Comparison of ENCODE assay signal across 8 cellular contexts in genomic region chr16:82169861-82170845, GRCh38. TPM values are rescaled to one million over a fixed set of nuclear protein-coding genes. Genes with fewer than 3 reads are reported as not detected.
DNase-seq lines count a peak whose midpoint lies in the region; FAIRE-seq and TF ChIP-seq lines count a peak whose summit lies in the region.

TSS of gene MPHOSPH6 (minus strand) at chr16:82170224. CDS start at chr16:82170175, 49 bp downstream.

- peak within 1 kb of the TSS; percentile 88 for H3K4me3 ChIP-seq in H7 (ENCODE audit: insufficient read depth, low read depth, low read length)
- peak within 1 kb of the TSS; percentile 62 to 65 for H3K4me3 ChIP-seq in neutrophil (ENCODE audit: low read depth in 1 of 2, low read length in 1 of 2)

- H3K27ac ChIP-seq in neutrophil: peak within 1 kb of the TSS; percentile 62

- in situ Hi-C loops in SK-MEL-5 (cut with HindIII; ENCODE audit: low pct_unique_long_range_greater_than_20kb, low sequenced_read_pairs): no loop called here

- FAIRE-seq in frontal cortex (lab: Jason Lieb, UNC): no peak

- peak; percentile 94 for DNase-seq in H7
- DNase-seq in M059J (ENCODE audit: low read depth): peak; percentile 88
- peak; percentile 81 for DNase-seq in SK-MEL-5 (ENCODE audit: low read depth, low spot score)
- DNase-seq in activated naive CD4-positive, alpha-beta T cell treated with Interleukin-2 at 50 U/mL for 16 hours: peak; percentile 92
- DNase-seq in frontal cortex (ENCODE audit: low spot score in 2 of 2): peak; percentile 88 to 92

- TF ChIP-seq CTCF in neutrophil (IDR thresholded peaks at IDR 0.05): no peak
- no peak for TF ChIP-seq CTCF in subcutaneous adipose tissue (IDR thresholded peaks at IDR 0.05; ENCODE audit: low read depth)

- H3K9ac ChIP-seq in ES-I3 (ENCODE audit: low read depth, low read length): peak within 1 kb of the TSS; percentile 93

- H3K36me3 ChIP-seq in ES-I3 (ENCODE audit: insufficient read depth, low read length): peaks cover 5% of the 10 kb centered on the region; the same call in 1 of the 2 replicates
- peaks cover 9% of the 10 kb centered on the region for H3K36me3 ChIP-seq in H7 (replicated peaks; ENCODE audit: control insufficient read depth, insufficient read depth, low read length)
- H3K36me3 ChIP-seq in neutrophil: no peaks in the 10 kb centered on the region

- peaks cover 3% of the 10 kb centered on the region; the same call in 1 of the 2 replicates for H3K9me3 ChIP-seq in ES-I3 (ENCODE audit: control insufficient read depth, insufficient read depth, low read length)
- H3K9me3 ChIP-seq in neutrophil: no peaks in the 10 kb centered on the region

- no peaks in the 10 kb centered on the region for H3K4me1 ChIP-seq in ES-I3 (ENCODE audit: insufficient read depth, low read length)
- H3K4me1 ChIP-seq in neutrophil (ENCODE audit: control insufficient read depth in 1 of 2, insufficient read depth in 1 of 2, low read depth in 1 of 2, low read length in 1 of 2): peaks cover 16% of the 10 kb centered on the region in 2 experiments

- peaks cover 15% of the 10 kb centered on the region for H3K27me3 ChIP-seq in H7 (ENCODE audit: control insufficient read depth, insufficient read depth, low read length)
- peaks cover 45% of the 10 kb centered on the region for H3K27me3 ChIP-seq in neutrophil

RNA-seq across cellular contexts. Expression of gene MPHOSPH6, which starts in this region (rescaled TPM):
- 10.3 and 18.4 TPM in 2 replicates for total RNA-seq in H7 (2014; rRNA removed; shearing (Covaris generic))
- total RNA-seq in M059J (2014; rRNA removed; shearing (Covaris generic)): 48.0 and 62.0 TPM in 2 replicates
- 17.7 and 18.0 TPM in 2 replicates for total RNA-seq in SK-MEL-5 (2014; rRNA removed; shearing (Covaris generic))
- 13.5 and 14.1 TPM in 2 replicates for polyA plus RNA-seq in SK-MEL-5 (2015; cell fraction: cytosol; rRNA removed)
- polyA plus RNA-seq in SK-MEL-5 (2015; cell fraction: nucleus; rRNA removed): 48.6 and 49.4 TPM in 2 replicates
- total RNA-seq in frontal cortex (34.6 TPM), subcutaneous adipose tissue (10 to 100 TPM; 17.8 to 48.9 (median 26.8) TPM)

Comparison
In these comparisons a context has a peak if more than half of its experiments do, and no peak if none do; other contexts are left out.
1. Peak in every context shown above with its lines: DNase-seq, H3K4me3 ChIP-seq and H3K27ac ChIP-seq.